In the genomic region with DNA sequence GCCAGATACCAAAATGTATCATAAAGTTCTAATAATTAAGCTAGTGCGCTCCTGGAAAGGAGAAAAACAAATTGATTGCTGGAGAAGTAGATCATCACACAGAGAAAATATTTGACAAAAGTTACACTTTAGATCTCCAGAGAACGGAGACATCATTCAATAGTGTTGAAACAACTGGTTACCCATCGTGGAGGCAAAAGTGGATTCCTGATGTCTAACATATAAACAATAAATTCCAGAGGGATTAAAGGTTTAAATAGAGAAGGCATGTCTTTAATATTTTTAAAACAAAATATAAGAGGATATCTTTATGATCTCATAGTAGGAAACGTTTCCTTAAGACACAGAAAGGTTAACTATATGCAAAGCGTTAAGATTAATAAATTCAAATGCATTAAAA, we compare ENCODE assay signal across 19 cellular contexts.
"Had no signal": no experiment of that assay in that cellular context is flagged by ENCODE, and none has a peak within 500 bp of the region (broad histone marks: within the 10 kb centered on the region; RNA-seq: fewer than 3 reads in every experiment).

No MANE protein-coding gene starts in this region.

- H3K27me3 Mint-ChIP-seq: activated CD4-positive, alpha-beta T cell treated with anti-CD3 and anti-CD28 coated beads, Interleukin-2, amount 10 ng/mL, durations not matched to agents 7 days and 5 days; activated naive CD8-positive, alpha-beta T cell; brain; central memory CD8-positive, alpha-beta T cell; effector memory CD8-positive, alpha-beta T cell had no signal

- H3K4me3 Mint-ChIP-seq: activated CD4-positive, alpha-beta T cell treated with anti-CD3 and anti-CD28 coated beads, Interleukin-2, amount 10 ng/mL, durations not matched to agents 7 days and 5 days; activated naive CD8-positive, alpha-beta T cell; brain; central memory CD8-positive, alpha-beta T cell; effector memory CD8-positive, alpha-beta T cell; natural killer cell had no signal

- H3K4me3 ChIP-seq: gastroesophageal sphincter, heart right ventricle, mucosa of descending colon, skin epidermis had no signal

- H3K9me3 Mint-ChIP-seq: central memory CD8-positive, alpha-beta T cell; effector memory CD8-positive, alpha-beta T cell; natural killer cell had no signal

- H3K9me3 ChIP-seq: gastroesophageal sphincter, mucosa of descending colon had no signal

- H3K27ac ChIP-seq: gastroesophageal sphincter, heart right ventricle, skin epidermis had no signal

- H3K36me3 ChIP-seq: gastroesophageal sphincter, heart right ventricle had no signal

- DNase-seq: activated CD4-positive, alpha-beta T cell treated with anti-CD3 and anti-CD28 coated beads, Interleukin-2, amount 10 ng/mL, durations not matched to agents 7 days and 5 days; activated CD8-positive, alpha-beta memory T cell treated with anti-CD3 and anti-CD28 coated beads, Interleukin-2, amount 50 U/mL, for 48 hours; activated gamma-delta T cell treated with Interleukin-2 at 50 U/mL for 16 hours; dermis blood vessel endothelial cell; effector memory CD8-positive, alpha-beta T cell; heart right ventricle; mammary epithelial cell; mucosa of descending colon; natural killer cell; occipital lobe; stimulated activated CD4-positive, alpha-beta T cell treated with anti-CD3 and anti-CD28 coated beads, Interleukin-4, amount 100 ng/mL, for 4 hours; stimulated activated CD8-positive, alpha-beta memory T cell treated with anti-CD3 and anti-CD28 coated beads, Interleukin-4, amount 100 ng/mL, for 48 hours; stimulated activated naive CD4-positive, alpha-beta T cell treated with Interleukin-2 at 50 U/mL for 16 hours; trophoblast cell had no signal

- H3K36me3 Mint-ChIP-seq: natural killer cell had no signal

- H3K27me3 ChIP-seq: gastroesophageal sphincter, heart right ventricle had no signal

- H3K27ac Mint-ChIP-seq: activated CD4-positive, alpha-beta T cell treated with anti-CD3 and anti-CD28 coated beads, Interleukin-2, amount 10 ng/mL, durations not matched to agents 7 days and 5 days; activated naive CD8-positive, alpha-beta T cell; effector memory CD8-positive, alpha-beta T cell; natural killer cell had no signal
